19 cellular contexts compared by ENCODE assay signal in the genomic region with DNA sequence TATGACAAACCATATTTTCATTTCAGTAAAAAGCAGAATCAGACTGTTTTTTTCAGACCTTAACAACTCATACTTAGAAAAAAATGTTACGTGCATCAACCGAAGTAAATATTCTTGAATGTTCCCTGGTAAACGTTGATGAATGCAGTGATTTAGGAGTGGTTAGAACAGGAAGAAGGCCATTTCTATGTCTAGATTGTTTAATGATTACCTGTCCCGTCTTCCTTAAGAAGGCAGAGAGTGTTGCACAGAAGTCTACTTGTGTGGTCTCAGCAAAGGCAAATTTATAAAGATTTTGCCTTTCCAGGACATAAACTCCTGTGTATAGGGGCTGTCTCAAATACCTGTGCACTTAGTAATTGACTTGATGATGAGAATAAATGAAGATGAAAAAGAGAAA.
"Had no signal": no experiment of that assay in that cellular context is flagged by ENCODE, and none has a peak within 500 bp of the region (broad histone marks: within the 10 kb centered on the region; RNA-seq: fewer than 3 reads in every experiment).

No MANE protein-coding gene starts in this region.

- ATAC-seq: activated naive CD4-positive, alpha-beta T cell treated with anti-CD3 and anti-CD28 coated beads, Interleukin-2, amount 50 U/mL, for 72 hours; left ventricle myocardium superior; naive thymus-derived CD4-positive, alpha-beta T cell; stimulated activated memory B cell treated with anti-CD40 and anti-IgM and Interleukin-4, amounts not matched to agents 10 μg/mL and 1 μg/mL and 100 μg/mL, for 72 hours; upper lobe of right lung had no signal

- H3K27ac ChIP-seq: neutrophil, spleen, thoracic aorta, upper lobe of right lung had no signal

- H3K4me3 ChIP-seq: cardiac muscle cell, pancreas, spleen, thoracic aorta, upper lobe of right lung had no signal

- DNase-seq: activated CD4-positive, alpha-beta T cell treated with anti-CD3 and anti-CD28 coated beads, Interleukin-2, amount 50 U/mL, for 4 hours; activated gamma-delta T cell treated with Interleukin-2 at 50 U/mL for 16 hours; amniotic stem cell; dermis blood vessel endothelial cell; effector memory CD4-positive, alpha-beta T cell; hippocampal formation; left ventricle myocardium superior; naive thymus-derived CD4-positive, alpha-beta T cell; pancreas; retina; spleen; stimulated activated CD4-positive, alpha-beta T cell treated with anti-CD3 and anti-CD28 coated beads, Interleukin-4, amount 100 ng/mL, for 4 hours; T-helper 2 cell; upper lobe of right lung had no signal

- H3K36me3 ChIP-seq: cardiac muscle cell, neutrophil, pancreas, spleen, thoracic aorta, upper lobe of right lung had no signal

- H3K9me3 ChIP-seq: neutrophil, pancreas, spleen, thoracic aorta, upper lobe of right lung had no signal

- H3K27me3 ChIP-seq: cardiac muscle cell, neutrophil, pancreas, spleen, upper lobe of right lung had no signal
